Comparison of ENCODE assay signal across 8 cellular contexts in the genomic region with DNA sequence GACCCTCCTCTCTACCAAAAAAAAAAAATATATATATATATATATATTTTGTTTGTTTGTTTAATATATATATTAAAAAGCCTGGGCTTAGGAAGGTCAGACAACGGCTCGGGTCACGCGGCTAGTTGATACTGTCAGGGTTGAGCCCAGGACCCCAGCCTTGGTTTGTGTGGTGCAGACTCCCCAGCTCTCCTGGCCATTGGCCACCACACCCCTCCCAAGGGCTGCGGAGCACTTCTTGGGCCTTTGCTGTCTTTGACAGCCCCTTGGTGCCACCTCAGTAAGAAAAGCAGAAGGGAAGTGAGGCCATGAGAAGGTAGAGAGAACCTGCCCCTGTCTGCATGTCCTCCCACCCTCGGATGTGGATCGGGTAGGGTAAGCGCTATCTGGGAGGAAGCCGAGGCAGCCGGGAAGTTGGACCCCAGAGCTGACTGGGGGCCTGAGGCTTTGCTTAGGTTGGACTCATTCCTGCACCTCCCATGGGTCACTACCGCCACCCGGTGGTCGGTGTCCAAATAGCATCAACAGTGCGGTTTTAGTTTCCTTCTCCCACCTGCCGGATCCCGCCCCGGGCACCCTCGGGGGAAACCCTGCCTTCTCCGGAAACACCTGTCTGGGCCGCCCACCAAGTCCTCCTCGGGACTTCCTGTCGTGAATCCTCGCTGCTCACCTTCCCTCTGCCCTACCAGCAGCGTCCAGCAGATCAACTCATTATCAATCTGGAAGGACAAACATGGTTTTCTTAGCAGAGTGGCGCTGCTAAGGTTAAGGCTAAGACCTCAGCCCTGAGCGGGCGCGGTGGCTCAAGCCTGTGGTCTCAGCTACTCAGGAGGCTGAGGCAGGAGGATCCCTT. TPM values are rescaled to one million over a fixed set of nuclear protein-coding genes. Genes with fewer than 3 reads are reported as not detected.
DNase-seq lines count a peak whose midpoint lies in the region; ATAC-seq and TF ChIP-seq lines count a peak whose summit lies in the region.

No MANE protein-coding gene starts in this region.

- H2BK12ac ChIP-seq in mesenchymal stem cell (ENCODE audit: low read length in 2 of 2) = no peak overlapping the region

- peak overlapping the region; percentile 52 for H3K4me3 ChIP-seq in CD8-positive, alpha-beta T cell (ENCODE audit: low read depth, low read length)
- H3K4me3 ChIP-seq in ectodermal cell (ENCODE audit: insufficient read depth, low read depth, low read length) (peak overlapping the region; percentile 29), mesenchymal stem cell (ENCODE audit: insufficient read depth in 1 of 2, low read depth in 1 of 2, low read length in 2 of 2) (peak overlapping the region; percentile 5 to 80)

- H3K9me3 Mint-ChIP-seq in CD8-positive, alpha-beta T cell = no peaks in the 10 kb centered on the region

- H2BK5ac ChIP-seq in mesenchymal stem cell (ENCODE audit: low read depth, low read length, poor library complexity, severe bottlenecking) = no peak overlapping the region

- no peak overlapping the region for H2BK120ac ChIP-seq in mesenchymal stem cell (ENCODE audit: low read depth, low read length)

- no peak overlapping the region for H3K4ac ChIP-seq in mesenchymal stem cell (ENCODE audit: low read depth in 1 of 2, low read length in 2 of 2)

- peak overlapping the region; percentile 47 for H3K9ac ChIP-seq in mesenchymal stem cell (ENCODE audit: low read length)

- 21 to 22% methylated on average over 28 of the region's 28 CpGs for WGBS in ectodermal cell, 2 experiments
- 22% methylated on average over 28 of the region's 28 CpGs for WGBS in mesenchymal stem cell

- peak; percentile 93 for TF ChIP-seq CTCF in CD8-positive, alpha-beta T cell (IDR thresholded peaks at IDR 0.05)

- no peaks in the 10 kb centered on the region for H3K36me3 Mint-ChIP-seq in CD8-positive, alpha-beta T cell

- peak overlapping the region in 1 of 2 experiments; percentile 46 for H3K14ac ChIP-seq in mesenchymal stem cell (ENCODE audit: low read length in 2 of 2)

- H3K23ac ChIP-seq in mesenchymal stem cell (ENCODE audit: low read length in 2 of 2) = no peak overlapping the region

- no peaks in the 10 kb centered on the region for H3K27me3 Mint-ChIP-seq in CD8-positive, alpha-beta T cell (ENCODE audit: low read depth)

- H3K36me3 ChIP-seq in CD8-positive, alpha-beta T cell (ENCODE audit: insufficient read depth, low read length) = no peaks in the 10 kb centered on the region
- H3K36me3 ChIP-seq in ectodermal cell (ENCODE audit: control insufficient read depth, insufficient read depth, low read length) (no peaks in the 10 kb centered on the region), mesenchymal stem cell (ENCODE audit: control insufficient read depth in 1 of 2, insufficient read depth in 2 of 2, low read depth in 1 of 2, low read length in 2 of 2) (peaks cover 0 to 3% of the 10 kb centered on the region in 2 experiments)

- H3K4me1 ChIP-seq in CD8-positive, alpha-beta T cell (ENCODE audit: insufficient read depth, low read length) = peaks cover 19% of the 10 kb centered on the region
- H3K4me1 ChIP-seq in ectodermal cell (ENCODE audit: control insufficient read depth, insufficient read depth, low read length) = no peaks in the 10 kb centered on the region
- H3K4me1 ChIP-seq in mesenchymal stem cell (ENCODE audit: control insufficient read depth, insufficient read depth, low read depth, low read length) = peaks cover 6% of the 10 kb centered on the region

- H3K18ac ChIP-seq in mesenchymal stem cell (ENCODE audit: low read depth in 1 of 2, low read length in 2 of 2) = peak overlapping the region in 1 of 2 experiments; percentile 16

- peak overlapping the region; percentile 73 for H3K27ac Mint-ChIP-seq in CD8-positive, alpha-beta T cell

- no peak overlapping the region for H4K8ac ChIP-seq in mesenchymal stem cell (ENCODE audit: low read length)

- H4K91ac ChIP-seq in mesenchymal stem cell (ENCODE audit: low read length) = peak overlapping the region; percentile 22

- no peaks in the 10 kb centered on the region for H3K9me3 ChIP-seq in CD8-positive, alpha-beta T cell (ENCODE audit: low read length)
- H3K9me3 ChIP-seq in ectodermal cell (ENCODE audit: control insufficient read depth, low read length) = no peaks in the 10 kb centered on the region
- no peaks in the 10 kb centered on the region for H3K9me3 ChIP-seq in mesenchymal stem cell (ENCODE audit: control insufficient read depth, low read length)

- no peaks in the 10 kb centered on the region for H3K79me1 ChIP-seq in mesenchymal stem cell (replicated peaks; ENCODE audit: low read length, poor library complexity, severe bottlenecking)

- H3K4me3 Mint-ChIP-seq in CD8-positive, alpha-beta T cell = peak overlapping the region; percentile 83

- peak; percentile 76 to 96 (median 89) for DNase-seq in CD8-positive, alpha-beta T cell
- DNase-seq in NCI-H69 (lab: John Stamatoyannopoulos, UW) = peak; percentile 93
- peak; percentile 96 for DNase-seq in activated CD4-positive, alpha-beta T cell treated with anti-CD3 and anti-CD28 coated beads, Interleukin-2, amount 50 U/mL, for 48 hours
- DNase-seq in mesenchymal stem cell = peak; percentile 74
- peak; percentile 63 for DNase-seq in stimulated activated CD8-positive, alpha-beta memory T cell treated with anti-CD3 and anti-CD28 coated beads, Interleukin-12 subunit alpha, Interleukin-12 subunit beta, amount 100 ng/mL, for 24 hours (ENCODE audit: extremely low read depth)

- intact Hi-C loops in CD8-positive, alpha-beta T cell (cut with DNase I, micrococcal nuclease) = loop anchor here (1.0 to 10.0 kb wide), 10 partner anchors 30 to 569 kb away; partner anchors contain the start of genes COG2 (in 2 of the 2), ARV1 (in 1 of the 2), C1orf198 (in 1 of the 2) and FAM89A (in 1 of the 2)

- H3K27me3 ChIP-seq in CD8-positive, alpha-beta T cell (ENCODE audit: insufficient read depth, low read length) = no peaks in the 10 kb centered on the region
- peaks cover 37% of the 10 kb centered on the region for H3K27me3 ChIP-seq in ectodermal cell (ENCODE audit: control insufficient read depth, insufficient read depth, low read length, poor library complexity, severe bottlenecking)
- H3K27me3 ChIP-seq in mesenchymal stem cell (ENCODE audit: control insufficient read depth in 1 of 2, insufficient read depth in 1 of 2, low read length in 2 of 2) = peaks cover 28 to 38% of the 10 kb centered on the region in 2 experiments

- peaks cover 28% of the 10 kb centered on the region for H3K4me1 Mint-ChIP-seq in CD8-positive, alpha-beta T cell (ENCODE audit: low read depth)

- H3K27ac ChIP-seq in CD8-positive, alpha-beta T cell (ENCODE audit: low read depth, low read length) = no peak overlapping the region
- no peak overlapping the region for H3K27ac ChIP-seq in ectodermal cell (ENCODE audit: insufficient read depth, low read depth, low read length, poor library complexity, severe bottlenecking)
- H3K27ac ChIP-seq in mesenchymal stem cell (ENCODE audit: low read length, poor library complexity, severe bottlenecking) = no peak overlapping the region

- POLR2A ChIA-PET in CD8-positive, alpha-beta T cell (lab: Charles Lee) = no interaction called here

- CTCF ChIA-PET in CD8-positive, alpha-beta T cell (lab: Charles Lee) = interaction anchor here (0.6 to 4.2 kb wide), 18 partner anchors 11 to 567 kb away, joined by 3 to 42 read pairs (median 3); no protein-coding TSS in a partner anchor

- ATAC-seq in CD8-positive, alpha-beta T cell = peak; percentile 96
- peak; percentile 84 for ATAC-seq in GM19395 (IDR thresholded peaks at IDR 0.05; ENCODE audit: unreplicated experiment)
- peak; percentile 87 for ATAC-seq in HG03520 (IDR thresholded peaks at IDR 0.05; ENCODE audit: unreplicated experiment)

- H2AK5ac ChIP-seq in mesenchymal stem cell (ENCODE audit: low read length, severe bottlenecking) = no peak overlapping the region

- peak overlapping the region; percentile 60 for H2AFZ ChIP-seq in mesenchymal stem cell (ENCODE audit: low read depth, low read length)

- H2BK15ac ChIP-seq in mesenchymal stem cell (ENCODE audit: low read depth, poor library complexity, severe bottlenecking) = no peak overlapping the region

- peak overlapping the region; percentile 65 for H3K4me2 ChIP-seq in mesenchymal stem cell (ENCODE audit: low read length, poor library complexity, severe bottlenecking)

RNA-seq across cellular contexts. Expression of gene GNPAT, which starts 29.8 kb away (rescaled TPM):
- 10 to 100 TPM; 10.4 to 11.0 TPM for total RNA-seq in CD8-positive, alpha-beta T cell
- 98.9 TPM for polyA plus RNA-seq in ectodermal cell (2013, experiment 1 of 4)
- 104 TPM for polyA plus RNA-seq in ectodermal cell (2013, experiment 2 of 4)
- polyA plus RNA-seq in ectodermal cell (2013, experiment 3 of 4) = 86.5 TPM
- 90.6 TPM for polyA plus RNA-seq in ectodermal cell (2013, experiment 4 of 4)
- polyA plus RNA-seq in mesenchymal stem cell (2013, experiment 1 of 2) = 35.1 TPM
- 34.5 TPM for polyA plus RNA-seq in mesenchymal stem cell (2013, experiment 2 of 2)

RNA-seq across cellular contexts. Expression of gene TRIM67, which starts 49.4 kb away (rescaled TPM):
- not detected for total RNA-seq in CD8-positive, alpha-beta T cell
- polyA plus RNA-seq in ectodermal cell (2013, experiment 1 of 4) = 0.06 TPM
- polyA plus RNA-seq in ectodermal cell (2013, experiment 2 of 4) = not detected
- 0.16 TPM for polyA plus RNA-seq in ectodermal cell (2013, experiment 3 of 4)
- polyA plus RNA-seq in ectodermal cell (2013, experiment 4 of 4) = 0.28 TPM
- polyA plus RNA-seq in mesenchymal stem cell (2013, experiment 1 of 2) = 0.01 TPM
- 0.03 TPM for polyA plus RNA-seq in mesenchymal stem cell (2013, experiment 2 of 2)
